ENCODE assay signal across 24 cellular contexts in genomic region chr3:162117961-162118360, GRCh38.
A peak's percentile ranks its signal among the peaks of the same experiment; 100 is the strongest.
DNase-seq lines count a peak whose midpoint lies in the region; ATAC-seq, FAIRE-seq and TF ChIP-seq lines count a peak whose summit lies in the region.
"Had no signal": no experiment of that assay in that cellular context is flagged by ENCODE, and none has a peak within 500 bp of the region (broad histone marks: within the 10 kb centered on the region; RNA-seq: fewer than 3 reads in every experiment).

No MANE protein-coding gene starts in this region.

- TF ChIP-seq RAD21 in H1 (IDR thresholded peaks at IDR 0.05 in 1 of 2, conservative IDR thresholded peaks at IDR 0.05 in 1 of 2; ENCODE audit: low read depth in 2 of 2, low read length in 2 of 2), result no peak

- H2BK12ac ChIP-seq in H1 (ENCODE audit: low read depth, low read length), result no peak overlapping the region

- no peak for FAIRE-seq in H1 (lab: Jason Lieb, UNC)

- H2BK20ac ChIP-seq in H1 (ENCODE audit: low read length), result no peak overlapping the region

- H3K27me3 Mint-ChIP-seq in activated naive CD4-positive, alpha-beta T cell treated with anti-CD3 and anti-CD28 coated beads, Interleukin-2, amount 10 ng/mL, durations not matched to agents 7 days and 5 days, result no peaks in the 10 kb centered on the region
- H3K27me3 Mint-ChIP-seq: CD4-positive, alpha-beta memory T cell; IgD-negative memory B cell had no signal

- no peak overlapping the region for H3K56ac ChIP-seq in H1 (replicated peaks; ENCODE audit: insufficient read length, low read depth, low read length)

- BruUV-seq in OCI-LY7 (replicated peaks; lab: Mats Ljungman, UMichigan), result no TSS peak

- no peak overlapping the region for H3K27ac Mint-ChIP-seq in activated naive CD4-positive, alpha-beta T cell treated with anti-CD3 and anti-CD28 coated beads, Interleukin-2, amount 10 ng/mL, durations not matched to agents 7 days and 5 days
- H3K27ac Mint-ChIP-seq: CD4-positive, alpha-beta memory T cell; IgD-negative memory B cell had no signal

- DNase-seq in H1 (ENCODE audit: low read depth in 1 of 2, low spot score in 2 of 2) (no peak), OCI-LY7 (ENCODE audit: low spot score) (no peak), mesenteric fat pad (ENCODE audit: low spot score) (no peak)
- no peak for DNase-seq in activated naive CD4-positive, alpha-beta T cell treated with anti-CD3 and anti-CD28 coated beads, Interleukin-2, amount 10 ng/mL, durations not matched to agents 7 days and 5 days
- DNase-seq: ACHN; Caco-2; CD4-positive, alpha-beta memory T cell; GDM1; Karpas-422; MG63; NCI-H1048; NCI-H1417 treated with DMSO at 0.1 percent for 48 hours; NCI-H187; NCI-H2107; NCI-H446 treated with DMSO at 0.1 percent for 48 hours; NCI-H526 treated with DMSO at 0.1 percent for 48 hours; SHP77 treated with DMSO at 0.1 percent for 48 hours had no signal

- no peaks in the 10 kb centered on the region for H3F3A ChIP-seq in Loucy (ENCODE audit: low read depth)

- H2BK15ac ChIP-seq in H1 (ENCODE audit: low read length), result no peak overlapping the region

- H3K23ac ChIP-seq in H1 (ENCODE audit: insufficient read length), result no peak overlapping the region

- TF ChIP-seq POLR2A in H1 (IDR thresholded peaks at IDR 0.05; ENCODE audit: control extremely low read depth in 1 of 2, low read depth in 2 of 2, low read length in 2 of 2), result no peak

- no peak overlapping the region for H3K14ac ChIP-seq in H1 (ENCODE audit: insufficient read length)

- peaks cover 7% of the 10 kb centered on the region for H3K9me3 Mint-ChIP-seq in activated naive CD4-positive, alpha-beta T cell treated with anti-CD3 and anti-CD28 coated beads, Interleukin-2, amount 10 ng/mL, durations not matched to agents 7 days and 5 days

- no peak overlapping the region for H4K8ac ChIP-seq in H1 (ENCODE audit: extremely low read depth, insufficient read depth, low read length)

- no peaks in the 10 kb centered on the region for H3K23me2 ChIP-seq in H1 (ENCODE audit: low read depth, low read length)

- TF ChIP-seq EP300 in H1 (IDR thresholded peaks at IDR 0.05; ENCODE audit: borderline replicate concordance in 1 of 2, low read depth in 2 of 2, low read length in 2 of 2), result no peak

- no peak overlapping the region for H3K4me2 ChIP-seq in Loucy (ENCODE audit: low read depth, low read length, poor library complexity, severe bottlenecking)
- H3K4me2 ChIP-seq in H1 (ENCODE audit: insufficient read depth in 1 of 2, low read depth in 2 of 2, low read length in 2 of 2), result no peak overlapping the region
- H3K4me2 ChIP-seq in OCI-LY7 (ENCODE audit: low read length), result no peak overlapping the region
- H3K4me2 ChIP-seq: BLaER1 had no signal

- H3K36me3 ChIP-seq in Loucy (ENCODE audit: insufficient read depth, low read length) (no peaks in the 10 kb centered on the region), H1 (ENCODE audit: control insufficient read depth in 2 of 4, insufficient read depth in 4 of 4, low read length in 3 of 4) (no peaks in the 10 kb centered on the region), OCI-LY7 (ENCODE audit: insufficient read depth, low read length) (no peaks in the 10 kb centered on the region)
- H3K36me3 ChIP-seq: BLaER1, MG63 had no signal

- H4K91ac ChIP-seq in H1 (replicated peaks; ENCODE audit: insufficient read length, low read length), result no peak overlapping the region

- H2BK5ac ChIP-seq in H1 (ENCODE audit: low read depth, low read length), result no peak overlapping the region

- no peak overlapping the region for H3K9ac ChIP-seq in Loucy (ENCODE audit: low read depth, low read length, poor library complexity, severe bottlenecking)
- H3K9ac ChIP-seq in H1 (replicated peaks in 1 of 4; ENCODE audit: extremely low read depth in 1 of 4, low read depth in 3 of 4, low read length in 3 of 4), result no peak overlapping the region
- H3K9ac ChIP-seq: BLaER1 had no signal

- H4K20me1 ChIP-seq in Loucy (ENCODE audit: insufficient read depth, low read length, poor library complexity, severe bottlenecking), result no peaks in the 10 kb centered on the region
- H4K20me1 ChIP-seq in H1 (replicated peaks in 1 of 2; ENCODE audit: control insufficient read depth in 1 of 2, insufficient read depth in 2 of 2, low read length in 2 of 2), result no peaks in the 10 kb centered on the region
- no peaks in the 10 kb centered on the region for H4K20me1 ChIP-seq in OCI-LY7 (ENCODE audit: insufficient read depth, low read length)
- H4K20me1 ChIP-seq: BLaER1 had no signal

- 87% methylated on average over 1 of the region's 1 CpG; no CpG with 5 or more reads in 1 of the 2 experiments for WGBS in H1 (ENCODE audit: extremely low coverage in 1 of 2, insufficient coverage in 1 of 2, insufficient read length in 1 of 2, insufficient replicate concordance in 2 of 2, low coverage in 1 of 2, low lambda C conversion rate in 2 of 2, missing lambda C conversion rate in 1 of 2), 2 experiments

- TF ChIP-seq CTCF in Loucy (conservative IDR thresholded peaks at IDR 0.05; ENCODE audit: low read length) (no peak), H1 (IDR thresholded peaks at IDR 0.05; ENCODE audit: control extremely low read depth in 1 of 3, insufficient read depth in 1 of 3, low read depth in 1 of 3, low read length in 3 of 3) (no peak), OCI-LY7 (conservative IDR thresholded peaks at IDR 0.05; ENCODE audit: low read length) (no peak)

- H3K36me3 Mint-ChIP-seq in activated naive CD4-positive, alpha-beta T cell treated with anti-CD3 and anti-CD28 coated beads, Interleukin-2, amount 10 ng/mL, durations not matched to agents 7 days and 5 days, result no peaks in the 10 kb centered on the region
- H3K36me3 Mint-ChIP-seq: CD4-positive, alpha-beta memory T cell; IgD-negative memory B cell had no signal

- POLR2A ChIA-PET in H1 (lab: Charles Lee; ENCODE audit: partially characterized antibody) (no interaction called here), OCI-LY7 (lab: Charles Lee) (no interaction called here)

- ATAC-seq in GM18870 (IDR thresholded peaks at IDR 0.05; ENCODE audit: unreplicated experiment) (peak; percentile 60), GM21737 (IDR thresholded peaks at IDR 0.05; ENCODE audit: unreplicated experiment) (no peak)

- H3K4me3 ChIP-seq in Loucy (ENCODE audit: low read length, poor library complexity, severe bottlenecking) (no peak overlapping the region), H1 (ENCODE audit: extremely low read depth in 1 of 4, insufficient read depth in 2 of 4, low read depth in 3 of 4, low read length in 4 of 4) (no peak overlapping the region), OCI-LY7 (ENCODE audit: low read depth, low read length, poor library complexity, severe bottlenecking) (no peak overlapping the region)
- H3K4me3 ChIP-seq: BLaER1, MG63, SK-N-MC had no signal

- peaks cover 4% of the 10 kb centered on the region for H3K4me1 ChIP-seq in Loucy (ENCODE audit: insufficient read depth, low read length, poor library complexity, severe bottlenecking)
- H3K4me1 ChIP-seq in H1 (replicated peaks in 1 of 4; ENCODE audit: control insufficient read depth in 3 of 4, insufficient read depth in 4 of 4, low read length in 3 of 4), result 0 out of 7 replicates have a peak, but pooled peaks cover 0 to 2% (median 0%) of the 10 kb centered on the region in 4 experiments
- no peaks in the 10 kb centered on the region for H3K4me1 ChIP-seq in OCI-LY7 (ENCODE audit: insufficient read depth, low read length, poor library complexity, severe bottlenecking)
- H3K4me1 ChIP-seq: BLaER1, Caco-2 had no signal

- intact Hi-C loops in OCI-LY7 (cut with micrococcal nuclease; ENCODE audit: unreplicated experiment), result no loop called here

- no peaks in the 10 kb centered on the region for H3K27me3 ChIP-seq in Loucy (ENCODE audit: insufficient read depth, low read length, poor library complexity, severe bottlenecking)
- no peaks in the 10 kb centered on the region for H3K27me3 ChIP-seq in H1 (replicated peaks in 1 of 4; ENCODE audit: control insufficient read depth in 3 of 4, extremely low read depth in 1 of 4, insufficient read depth in 3 of 4, low read length in 3 of 4)
- H3K27me3 ChIP-seq: BLaER1, MG63 had no signal

- H3K18ac ChIP-seq in H1 (ENCODE audit: extremely low read depth, low read length), result no peak overlapping the region

- no peaks in the 10 kb centered on the region for H3K79me1 ChIP-seq in H1 (ENCODE audit: low read depth, low read length)

- no peak overlapping the region for H2AK5ac ChIP-seq in H1 (ENCODE audit: low read depth, low read length)

- H3K4me3 Mint-ChIP-seq in activated naive CD4-positive, alpha-beta T cell treated with anti-CD3 and anti-CD28 coated beads, Interleukin-2, amount 10 ng/mL, durations not matched to agents 7 days and 5 days, result no peak overlapping the region
- H3K4me3 Mint-ChIP-seq: CD4-positive, alpha-beta memory T cell; IgD-negative memory B cell had no signal

- CTCF ChIA-PET in H1 (lab: Charles Lee; ENCODE audit: partially characterized antibody), result no interaction called here
- CTCF ChIA-PET in activated naive CD4-positive, alpha-beta T cell treated with anti-CD3 and anti-CD28 coated beads, Interleukin-2, amount 10 ng/mL, durations not matched to agents 7 days and 5 days (lab: Charles Lee), result no interaction called here
- CTCF ChIA-PET in OCI-LY7 (lab: Charles Lee; ENCODE audit: unreplicated experiment), result no interaction called here

- H3K4me1 Mint-ChIP-seq in activated naive CD4-positive, alpha-beta T cell treated with anti-CD3 and anti-CD28 coated beads, Interleukin-2, amount 10 ng/mL, durations not matched to agents 7 days and 5 days, result no peaks in the 10 kb centered on the region
- H3K4me1 Mint-ChIP-seq: CD4-positive, alpha-beta memory T cell; IgD-negative memory B cell had no signal

- no peak overlapping the region for H3K4ac ChIP-seq in H1 (replicated peaks; ENCODE audit: insufficient read length, low read depth, low read length)

- H3K27ac ChIP-seq in H1 (ENCODE audit: low read depth, low read length) (no peak overlapping the region), OCI-LY7 (ENCODE audit: low read depth, low read length, poor library complexity, severe bottlenecking) (no peak overlapping the region)
- H3K27ac ChIP-seq: BLaER1, RWPE1, SK-N-MC had no signal

- H2AFZ ChIP-seq in Loucy (ENCODE audit: low read length) (peak overlapping the region; percentile 68; the same call in 1 of the 2 replicates), H1 (ENCODE audit: low read length) (peak overlapping the region; percentile 47; the same call in 1 of the 2 replicates), OCI-LY7 (ENCODE audit: low read length) (no peak overlapping the region)

- no peak overlapping the region for H4K5ac ChIP-seq in H1 (ENCODE audit: insufficient read length, low read depth, low read length)

- H3K79me2 ChIP-seq in Loucy (ENCODE audit: insufficient read depth, low read length) (no peaks in the 10 kb centered on the region), H1 (ENCODE audit: control insufficient read depth in 1 of 2, insufficient read depth in 2 of 2, low read length in 2 of 2) (no peaks in the 10 kb centered on the region), OCI-LY7 (ENCODE audit: insufficient read depth, low read depth, low read length) (no peaks in the 10 kb centered on the region)

- H2BK120ac ChIP-seq in H1 (replicated peaks; ENCODE audit: low read depth, low read length), result no peak overlapping the region

- H3K9me2 ChIP-seq in Loucy (replicated peaks; ENCODE audit: low read depth, low read length) (no peaks in the 10 kb centered on the region), OCI-LY7 (ENCODE audit: insufficient read depth, low read length) (no peaks in the 10 kb centered on the region)

- H3K9me3 ChIP-seq in Loucy (ENCODE audit: insufficient read depth, low read depth, low read length), result no peaks in the 10 kb centered on the region
- no peaks in the 10 kb centered on the region for H3K9me3 ChIP-seq in H1 (ENCODE audit: insufficient read depth in 2 of 2, low read depth in 1 of 2, low read length in 1 of 2)
- no peaks in the 10 kb centered on the region for H3K9me3 ChIP-seq in OCI-LY7 (ENCODE audit: low read length)
- H3K9me3 ChIP-seq: BLaER1, Caco-2, MG63 had no signal
